ENCODE assay signal across 8 cellular contexts in the genomic region with DNA sequence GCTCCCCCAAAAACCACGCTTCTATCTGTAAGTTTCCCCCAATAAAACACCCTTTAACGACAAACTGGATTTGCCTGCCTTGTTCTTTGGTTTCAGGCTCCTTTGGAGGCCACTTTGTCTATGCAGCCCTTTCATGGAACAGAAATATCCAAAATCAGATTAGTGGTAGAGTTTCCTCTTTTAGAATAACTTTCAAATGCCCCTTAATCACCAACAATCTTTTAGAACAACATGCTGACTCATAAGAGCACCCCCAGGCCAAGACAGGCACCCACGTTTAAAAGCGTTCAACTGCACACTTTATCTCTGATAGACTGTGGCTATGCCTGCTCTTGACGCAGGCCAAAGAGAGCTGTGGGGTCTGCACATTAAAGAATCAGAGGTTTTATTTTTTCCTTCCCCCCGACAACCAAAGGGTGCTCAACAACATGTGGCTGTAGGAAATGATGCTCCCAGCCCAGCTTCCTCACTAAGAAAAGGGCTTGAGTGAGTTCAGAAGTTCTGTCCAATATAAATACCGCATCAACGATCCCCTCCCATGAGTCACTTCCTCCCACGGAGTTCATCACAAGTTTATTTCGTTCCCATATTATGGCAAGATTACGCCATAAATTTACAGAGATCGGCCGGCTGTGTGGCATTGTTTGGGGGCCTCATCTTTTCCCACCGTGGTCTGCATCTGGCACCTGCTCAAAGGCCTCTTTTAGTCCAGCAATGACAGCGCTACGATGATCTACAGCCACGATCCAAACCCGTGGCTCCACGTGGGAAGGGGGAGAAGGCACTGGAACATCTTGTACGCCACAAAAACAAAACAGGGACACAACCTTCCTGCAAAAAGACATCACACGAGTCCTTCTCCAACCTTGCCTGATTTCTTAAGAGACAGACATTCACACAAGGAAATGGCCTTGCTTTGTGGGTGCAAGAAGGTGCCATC.
A peak's percentile ranks its signal among the peaks of the same experiment; 100 is the strongest.
DNase-seq lines count a peak whose midpoint lies in the region; ATAC-seq and TF ChIP-seq lines count a peak whose summit lies in the region.

No MANE protein-coding gene starts in this region.

- TF ChIP-seq CTCF in AG04450 (IDR thresholded peaks at IDR 0.05; ENCODE audit: low read depth, low read length) (no peak), spleen (IDR thresholded peaks at IDR 0.05 in 8 of 11, conservative IDR thresholded peaks at IDR 0.05 in 3 of 11) (no peak)

- H3K4me3 Mint-ChIP-seq in activated naive CD4-positive, alpha-beta T cell treated with anti-CD3 and anti-CD28 coated beads, Interleukin-2, amount 10 ng/mL, durations not matched to agents 7 days and 5 days = no peak overlapping the region

- DNase-seq in AG04450 (ENCODE audit: low read depth, low spot score) (peak; percentile 97), KG1 (lab: John Stamatoyannopoulos, UW) (peak; percentile 61), left ventricle myocardium superior (peak; percentile 55), spleen (no peak), DMS 273 (lab: John Stamatoyannopoulos, UW; ENCODE audit: unreplicated experiment) (no peak)
- peak; percentile 22 for DNase-seq in activated naive CD4-positive, alpha-beta T cell treated with anti-CD3 and anti-CD28 coated beads, Interleukin-2, amount 10 ng/mL, durations not matched to agents 7 days and 5 days
- no peak for DNase-seq in activated CD8-positive, alpha-beta memory T cell treated with anti-CD3 and anti-CD28 coated beads, Interleukin-2, amount 50 U/mL, for 48 hours

- ATAC-seq in left ventricle myocardium superior = peak; percentile 90
- ATAC-seq in GM18858 (IDR thresholded peaks at IDR 0.05; ENCODE audit: unreplicated experiment) = no peak

- TF ChIP-seq POLR2A in spleen (IDR thresholded peaks at IDR 0.05) = no peak

- H3K4me1 Mint-ChIP-seq in activated naive CD4-positive, alpha-beta T cell treated with anti-CD3 and anti-CD28 coated beads, Interleukin-2, amount 10 ng/mL, durations not matched to agents 7 days and 5 days = peaks cover 20% of the 10 kb centered on the region

- CTCF ChIA-PET in AG04450 (lab: Charles Lee) = interaction anchor here (1.0 kb wide), 1 partner anchor 169 kb away, joined by 3 read pairs; no protein-coding TSS in a partner anchor
- CTCF ChIA-PET in activated naive CD4-positive, alpha-beta T cell treated with anti-CD3 and anti-CD28 coated beads, Interleukin-2, amount 10 ng/mL, durations not matched to agents 7 days and 5 days (lab: Charles Lee) = interaction anchor here (1.5 kb wide), 1 partner anchor 36 kb away, joined by 4 read pairs; no protein-coding TSS in a partner anchor

- no peaks in the 10 kb centered on the region for H3K9me3 Mint-ChIP-seq in activated naive CD4-positive, alpha-beta T cell treated with anti-CD3 and anti-CD28 coated beads, Interleukin-2, amount 10 ng/mL, durations not matched to agents 7 days and 5 days

- H3K4me3 ChIP-seq in AG04450 (ENCODE audit: low read depth, low read length) = peak overlapping the region; percentile 32
- no peak overlapping the region for H3K4me3 ChIP-seq in spleen

- peaks cover 40% of the 10 kb centered on the region for H3K27me3 Mint-ChIP-seq in activated naive CD4-positive, alpha-beta T cell treated with anti-CD3 and anti-CD28 coated beads, Interleukin-2, amount 10 ng/mL, durations not matched to agents 7 days and 5 days

- no peaks in the 10 kb centered on the region for H3K27me3 ChIP-seq in AG04450 (ENCODE audit: control insufficient read depth, insufficient read depth, low read length)
- peaks cover 0 to 29% (median 0%) of the 10 kb centered on the region in 7 donors for H3K27me3 ChIP-seq in spleen (replicated peaks in 1 of 7)

- H3K9me3 ChIP-seq in AG04450 (ENCODE audit: control insufficient read depth, insufficient read depth, low read length) (peaks cover 5% of the 10 kb centered on the region; the same call in 1 of the 2 replicates), spleen (no peaks in the 10 kb centered on the region)

- H3K36me3 Mint-ChIP-seq in activated naive CD4-positive, alpha-beta T cell treated with anti-CD3 and anti-CD28 coated beads, Interleukin-2, amount 10 ng/mL, durations not matched to agents 7 days and 5 days = no peaks in the 10 kb centered on the region

- H3K36me3 ChIP-seq in spleen = no peaks in the 10 kb centered on the region

- POLR2A ChIA-PET in AG04450 (lab: Yijun Ruan, JAX) = interaction anchor here (1.7 kb wide), 1 partner anchor 30 kb away, joined by 4 read pairs; no protein-coding TSS in a partner anchor

- no peak overlapping the region for H3K27ac Mint-ChIP-seq in activated naive CD4-positive, alpha-beta T cell treated with anti-CD3 and anti-CD28 coated beads, Interleukin-2, amount 10 ng/mL, durations not matched to agents 7 days and 5 days

- H3K4me1 ChIP-seq in spleen = peaks cover 0 to 38% (median 13%) of the 10 kb centered on the region in 6 donors

- WGBS in spleen, 5 donors = 10 to 16% (median 13%) methylated on average over 21 of the region's 21 CpGs

- H3K27ac ChIP-seq in AG04450 (ENCODE audit: low read depth, low read length) (peak overlapping the region; percentile 99), spleen (peak overlapping the region in 7 of 8 donors; percentile 53 to 72 (median 66))

- intact Hi-C loops in left ventricle myocardium superior (cut with micrococcal nuclease) (no loop called here), spleen (cut with DNase I; ENCODE audit: low total_unique reads) (loop anchor here (10.0 kb wide), 3 partner anchors 334 to 524 kb away; no protein-coding TSS in a partner anchor)

Comparison
In these comparisons a context has a peak if more than half of its experiments do, and no peak if none do; other contexts are left out.
1. DNase-seq: peak in AG04450 (single experiment), KG1 (single experiment), activated naive CD4-positive, alpha-beta T cell treated with anti-CD3 and anti-CD28 coated beads, Interleukin-2, amount 10 ng/mL, durations not matched to agents 7 days and 5 days (single experiment) and left ventricle myocardium superior (single experiment); none in spleen (single experiment), DMS 273 (single experiment) and activated CD8-positive, alpha-beta memory T cell treated with anti-CD3 and anti-CD28 coated beads, Interleukin-2, amount 50 U/mL, for 48 hours (single experiment).